In the genomic region with DNA sequence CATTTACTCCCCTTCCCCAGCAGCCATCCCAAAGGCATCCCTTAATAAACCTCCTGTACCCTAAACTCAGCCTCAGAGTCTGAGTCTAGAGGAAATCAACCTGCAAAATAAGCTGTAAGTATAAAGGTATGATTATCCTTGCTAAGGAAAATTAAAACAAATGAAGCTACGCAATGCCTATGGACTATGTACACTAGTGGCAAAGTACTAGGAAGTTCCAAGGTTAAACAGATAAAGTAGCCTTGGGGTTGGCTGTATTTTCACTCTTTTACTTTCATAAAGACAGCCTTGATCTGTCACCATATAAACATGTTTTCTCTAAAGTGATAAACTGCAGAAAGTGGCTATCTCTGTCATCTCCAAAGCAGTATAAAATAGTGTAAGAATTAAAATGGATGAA, we compare ENCODE assay signal across 8 cellular contexts. TPM values are rescaled to one million over a fixed set of nuclear protein-coding genes. Genes with fewer than 3 reads are reported as not detected.
"Had no signal": no experiment of that assay in that cellular context is flagged by ENCODE, and none has a peak within 500 bp of the region (broad histone marks: within the 10 kb centered on the region; RNA-seq: fewer than 3 reads in every experiment).

No MANE protein-coding gene starts in this region.

- FAIRE-seq: G401.6, GM12878, GM12891, GM12892, GM18507, GM19239 had no signal

- DNase-seq: GDM1, GF-D8 had no signal

- ATAC-seq: GM12878 had no signal

- H3K4me3 ChIP-seq: GM12878 had no signal

RNA-seq across cellular contexts. Expression of gene MAP3K15, which starts 35.9 kb away (rescaled TPM):
- total RNA-seq: GM12878 had no signal
